19 cellular contexts compared by ENCODE assay signal in the genomic region with DNA sequence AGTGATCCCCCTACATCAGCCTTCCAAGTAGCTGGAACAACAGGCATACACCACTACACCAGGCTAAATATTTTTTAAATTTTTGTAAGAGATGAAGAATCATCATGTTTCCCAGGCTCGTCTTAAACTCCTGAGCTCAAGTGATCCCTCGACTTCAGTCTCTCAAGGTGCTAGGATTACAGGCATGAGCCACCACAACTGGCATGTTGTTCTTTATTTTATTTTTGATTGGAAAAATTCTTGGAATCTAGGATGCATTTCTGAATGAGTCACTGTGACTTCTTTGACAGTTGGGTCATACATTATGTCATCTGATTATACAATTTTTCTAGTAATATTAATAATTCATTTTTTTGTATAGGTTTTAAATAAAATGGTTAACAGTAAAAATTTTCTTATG.
"Had no signal": no experiment of that assay in that cellular context is flagged by ENCODE, and none has a peak within 500 bp of the region (broad histone marks: within the 10 kb centered on the region; RNA-seq: fewer than 3 reads in every experiment).

No MANE protein-coding gene starts in this region.

- H3K4me1 ChIP-seq: gastroesophageal sphincter, left lung, neural progenitor cell, parathyroid adenoma, stomach, testis, upper lobe of left lung had no signal

- H3K9me3 ChIP-seq: gastroesophageal sphincter, stomach, testis, upper lobe of left lung had no signal

- H3K36me3 ChIP-seq: gastroesophageal sphincter, left lung, neural progenitor cell, stomach, upper lobe of left lung had no signal

- H3K4me2 ChIP-seq: neural progenitor cell had no signal

- H3K4me3 Mint-ChIP-seq: activated naive CD4-positive, alpha-beta T cell treated with anti-CD3 and anti-CD28 coated beads for 36 hours; activated T-helper 17 cell treated with anti-CD3 and anti-CD28 coated beads, Interleukin-2, amount 50 U/mL, for 72 hours; naive B cell; neural progenitor cell had no signal

- H3K27me3 Mint-ChIP-seq: activated T-helper 17 cell treated with anti-CD3 and anti-CD28 coated beads, Interleukin-2, amount 50 U/mL, for 72 hours; naive B cell had no signal

- H2AFZ ChIP-seq: parathyroid adenoma had no signal

- H3K27ac ChIP-seq: coronary artery, gastroesophageal sphincter, left lung, neural progenitor cell, parathyroid adenoma, stomach, testis, upper lobe of left lung, VCaP had no signal

- DNase-seq: activated CD4-positive, alpha-beta T cell treated with anti-CD3 and anti-CD28 coated beads for 1 hour; activated CD4-positive, alpha-beta T cell treated with anti-CD3 and anti-CD28 coated beads, Interleukin-2, amount 50 U/mL, for 4 hours; activated naive CD4-positive, alpha-beta T cell treated with anti-CD3 and anti-CD28 coated beads for 36 hours; activated T-cell treated with anti-CD3 and anti-CD28 coated beads for 4 hours; effector CD4-positive, alpha-beta T cell; left lung; mammary epithelial cell; naive B cell; stimulated activated CD4-positive, alpha-beta T cell treated with anti-CD3 and anti-CD28 coated beads, Interleukin-12 subunit alpha, Interleukin-12 subunit beta, amount 100 ng/mL, for 4 hours; stimulated activated CD4-positive, alpha-beta T cell treated with anti-CD3 and anti-CD28 coated beads, Interleukin-2, amount 100 ng/mL, for 24 hours; stomach; testis; upper lobe of left lung had no signal

- H3K9ac ChIP-seq: neural progenitor cell, parathyroid adenoma had no signal

- ATAC-seq: activated T-helper 17 cell treated with anti-CD3 and anti-CD28 coated beads, Interleukin-2, amount 50 U/mL, for 72 hours; gastroesophageal sphincter; left lung had no signal

- H3K4me3 ChIP-seq: coronary artery, gastroesophageal sphincter, left lung, neural progenitor cell, stomach, testis, upper lobe of left lung had no signal

- H3K27me3 ChIP-seq: gastroesophageal sphincter, left lung, neural progenitor cell, stomach, testis, upper lobe of left lung had no signal

- H3K27ac Mint-ChIP-seq: activated naive CD4-positive, alpha-beta T cell treated with anti-CD3 and anti-CD28 coated beads for 36 hours; activated T-helper 17 cell treated with anti-CD3 and anti-CD28 coated beads, Interleukin-2, amount 50 U/mL, for 72 hours; naive B cell; neural progenitor cell had no signal

- H3K4me1 Mint-ChIP-seq: activated T-helper 17 cell treated with anti-CD3 and anti-CD28 coated beads, Interleukin-2, amount 50 U/mL, for 72 hours; naive B cell had no signal

- H3K79me2 ChIP-seq: parathyroid adenoma had no signal

- H3K36me3 Mint-ChIP-seq: naive B cell, neural progenitor cell had no signal
